In the genomic region with DNA sequence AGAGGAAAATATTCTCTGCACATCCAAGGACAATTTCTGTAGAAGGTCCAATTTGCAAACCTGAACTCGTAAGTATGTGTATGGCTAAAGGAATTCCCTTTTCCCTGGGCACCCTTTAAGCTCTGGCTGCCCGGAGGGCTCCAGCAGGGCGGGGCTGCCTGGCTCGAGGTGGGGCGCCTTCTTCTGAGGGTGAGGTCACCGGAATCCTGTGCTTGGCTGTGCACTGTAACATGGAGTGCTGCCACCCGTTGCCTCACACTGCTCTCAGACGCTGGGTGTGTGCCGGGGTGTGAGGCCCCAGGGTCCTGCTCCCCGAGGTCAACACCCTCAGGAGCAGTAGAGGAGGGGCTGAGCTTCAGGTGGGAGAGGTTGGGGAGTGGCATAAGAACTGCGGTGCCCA, we compare ENCODE assay signal across 15 cellular contexts.
A peak's percentile ranks its signal among the peaks of the same experiment; 100 is the strongest.
DNase-seq lines count a peak whose midpoint lies in the region; FAIRE-seq and TF ChIP-seq lines count a peak whose summit lies in the region.
"Had no signal": no experiment of that assay in that cellular context is flagged by ENCODE, and none has a peak within 500 bp of the region (broad histone marks: within the 10 kb centered on the region; RNA-seq: fewer than 3 reads in every experiment).

No MANE protein-coding gene starts in this region.

- 2% methylated on average over 11 of the region's 11 CpGs for WGBS in mammary epithelial cell (ENCODE audit: low coverage, missing lambda C conversion rate)
- 80% methylated on average over 11 of the region's 11 CpGs for WGBS in hepatocyte (ENCODE audit: low lambda C conversion rate, missing lambda C conversion rate)

- H4K20me1 ChIP-seq in mammary epithelial cell (ENCODE audit: insufficient read depth, low read length) (no peaks in the 10 kb centered on the region), hepatocyte (ENCODE audit: insufficient read depth, poor library complexity, severe bottlenecking) (no peaks in the 10 kb centered on the region)

- H3K4me3 ChIP-seq in mammary epithelial cell (replicated peaks in 1 of 3; ENCODE audit: insufficient read depth in 1 of 3, low read depth in 2 of 3, low read length in 3 of 3) (no peak overlapping the region), hepatocyte (no peak overlapping the region)
- H3K4me3 ChIP-seq: SJSA1 had no signal

- BruUV-seq in mammary epithelial cell (replicated peaks; lab: Mats Ljungman, UMichigan) = no TSS peak

- H3K4me1 ChIP-seq in mammary epithelial cell (ENCODE audit: insufficient read depth, low read length) (peaks cover 60% of the 10 kb centered on the region), hepatocyte (ENCODE audit: insufficient read depth) (peaks cover 13% of the 10 kb centered on the region)

- DNase-seq in ELR (ENCODE audit: low read depth) = peak; percentile 41
- DNase-seq in mammary epithelial cell = peak; percentile 83
- DNase-seq in hepatocyte (ENCODE audit: low spot score) = peak; percentile 25
- peak; percentile 15 for DNase-seq in stromal cell of bone marrow (ENCODE audit: low read depth)
- DNase-seq in RCC 7860 (ENCODE audit: low spot score) = no peak
- no peak for DNase-seq in NCI-H1417 treated with DMSO at 0.1 percent for 48 hours (lab: John Stamatoyannopoulos, UW)
- no peak for DNase-seq in hippocampal formation (lab: John Stamatoyannopoulos, UW)
- DNase-seq in NCI-H2029 (lab: John Stamatoyannopoulos, UW) = no peak
- DNase-seq: activated T-cell treated with anti-CD3 and anti-CD28 coated beads for 4 hours; DND-41; effector memory CD4-positive, alpha-beta T cell; NCI-H524 treated with DMSO at 0.1 percent for 48 hours; WERI-Rb-1 had no signal

- H2AFZ ChIP-seq in mammary epithelial cell (ENCODE audit: low read depth, low read length) = peak overlapping the region; percentile 71
- no peak overlapping the region for H2AFZ ChIP-seq in hepatocyte

- H3K27me3 ChIP-seq in mammary epithelial cell (ENCODE audit: insufficient read depth, low read length) (no peaks in the 10 kb centered on the region), hepatocyte (no peaks in the 10 kb centered on the region)
- H3K27me3 ChIP-seq: SJSA1 had no signal

- in situ Hi-C loops in mammary epithelial cell (cut with MboI; ENCODE audit: low sequenced_read_pairs in 2 of 2) = loop anchor here (10.0 to 25.0 kb wide), 2 partner anchors 182 to 334 kb away; no protein-coding TSS in a partner anchor

- H3K9me2 ChIP-seq in hepatocyte (replicated peaks; ENCODE audit: insufficient read depth) = no peaks in the 10 kb centered on the region

- FAIRE-seq in RCC 7860 (lab: Jason Lieb, UNC) = no peak
- FAIRE-seq: GM18507 had no signal

- peak overlapping the region; percentile 41 for H3K9ac ChIP-seq in mammary epithelial cell (ENCODE audit: insufficient read depth, low read length)

- H3K79me2 ChIP-seq in mammary epithelial cell (ENCODE audit: insufficient read depth, low read length) = no peaks in the 10 kb centered on the region
- no peaks in the 10 kb centered on the region for H3K79me2 ChIP-seq in hepatocyte

- TF ChIP-seq CTCF in mammary epithelial cell (conservative IDR thresholded peaks at IDR 0.05 in 1 of 2, IDR thresholded peaks at IDR 0.05 in 1 of 2; ENCODE audit: extremely low read depth in 1 of 2, insufficient read depth in 1 of 2, low read depth in 1 of 2, low read length in 2 of 2) = peak in 1 of 2 donors; percentile 6
- TF ChIP-seq CTCF in hepatocyte (IDR thresholded peaks at IDR 0.05; ENCODE audit: poor library complexity) = no peak

- H3K36me3 ChIP-seq in mammary epithelial cell (ENCODE audit: insufficient read depth, low read length) (no peaks in the 10 kb centered on the region), hepatocyte (replicated peaks; ENCODE audit: insufficient read depth, low read depth) (no peaks in the 10 kb centered on the region)
- H3K36me3 ChIP-seq: SJSA1, WERI-Rb-1 had no signal

- peak overlapping the region; percentile 44 for H3K4me2 ChIP-seq in mammary epithelial cell (ENCODE audit: insufficient read depth, low read depth, low read length)
- no peak overlapping the region for H3K4me2 ChIP-seq in hepatocyte

- dilution Hi-C loops in mammary epithelial cell (cut with HindIII; ENCODE audit: low sequenced_read_pairs) = no loop called here

- intact Hi-C loops in mammary epithelial cell (cut with micrococcal nuclease) = loop anchor here (1.0 kb wide), 1 partner anchor 331 kb away; no protein-coding TSS in a partner anchor

- H3K9me3 ChIP-seq in mammary epithelial cell (replicated peaks; ENCODE audit: insufficient read depth, low read length) (no peaks in the 10 kb centered on the region), hepatocyte (ENCODE audit: low read depth) (no peaks in the 10 kb centered on the region)
- H3K9me3 ChIP-seq: SJSA1 had no signal

- CTCF ChIA-PET in mammary epithelial cell (lab: Charles Lee; ENCODE audit: low non-redundant PET) = interaction anchor here (0.6 to 0.9 kb wide), 3 partner anchors 11 to 271 kb away, joined by 3 to 4 read pairs (median 4); no protein-coding TSS in a partner anchor

- H3K27ac ChIP-seq in mammary epithelial cell (ENCODE audit: insufficient read depth, low read depth, low read length) (peak overlapping the region; percentile 30), hepatocyte (no peak overlapping the region)
- H3K27ac ChIP-seq: SJSA1, WERI-Rb-1 had no signal

Comparison
In these comparisons a context has a peak if more than half of its experiments do, and no peak if none do; other contexts are left out.
1. DNase-seq: peak in ELR (single experiment), mammary epithelial cell (single experiment), hepatocyte (single experiment) and stromal cell of bone marrow (single experiment); none in RCC 7860 (single experiment), NCI-H1417 treated with DMSO at 0.1 percent for 48 hours (single experiment), hippocampal formation (0 of 2) and NCI-H2029 (single experiment).